8 cellular contexts compared by ENCODE assay signal in genomic region chr17:6756425-6757012, GRCh38. TPM values are rescaled to one million over a fixed set of nuclear protein-coding genes. Genes with fewer than 3 reads are reported as not detected.
DNase-seq lines count a peak whose midpoint lies in the region; ATAC-seq and TF ChIP-seq lines count a peak whose summit lies in the region.

No MANE protein-coding gene starts in this region.

- H4K20me1 ChIP-seq in BLaER1 treated with 17β-estradiol and CSF1 and Interleukin-3, amounts not matched to agents 10 nM and 100 nM = peaks cover 0 to 12% (median 0%) of the 10 kb centered on the region in 11 experiments; a peak in 2 of 22 replicates

- H3K36me3 ChIP-seq in BLaER1 treated with 17β-estradiol and CSF1 and Interleukin-3, amounts not matched to agents 10 nM and 100 nM = peaks cover 28 to 40% (median 36%) of the 10 kb centered on the region in 11 experiments; a peak in 21 of 22 replicates
- no peaks in the 10 kb centered on the region for H3K36me3 ChIP-seq in H7 (replicated peaks; ENCODE audit: control insufficient read depth, insufficient read depth, low read length)

- no peaks in the 10 kb centered on the region for H3K9me3 ChIP-seq in BLaER1 treated with 17β-estradiol and CSF1 and Interleukin-3, amounts not matched to agents 10 nM and 100 nM (replicated peaks in 1 of 11)

- H3K36me3 Mint-ChIP-seq in central memory CD8-positive, alpha-beta T cell (ENCODE audit: insufficient read depth) = peaks cover 25% of the 10 kb centered on the region
- H3K36me3 Mint-ChIP-seq in neural crest cell (ENCODE audit: low read depth) (no peaks in the 10 kb centered on the region), chondrocyte (ENCODE audit: low read depth) (no peaks in the 10 kb centered on the region)

- no peak for ATAC-seq in central memory CD8-positive, alpha-beta T cell (replicated peaks; ENCODE audit: extremely low read depth, poor library complexity, severe bottlenecking)
- ATAC-seq in GM21367 (IDR thresholded peaks at IDR 0.05; ENCODE audit: unreplicated experiment) = no peak

- DNase-seq in Jurkat, Clone E6-1 (ENCODE audit: low read depth, low spot score) = no peak
- no peak for DNase-seq in central memory CD8-positive, alpha-beta T cell (ENCODE audit: low spot score in 2 of 2)
- DNase-seq in neural crest cell (ENCODE audit: low read depth, low spot score) = no peak
- no peak for DNase-seq in glomerular visceral epithelial cell (ENCODE audit: extremely low spot score)
- DNase-seq in chondrocyte (ENCODE audit: low spot score) = no peak
- no peak for DNase-seq in H7

- H3K27ac ChIP-seq in BLaER1 treated with 17β-estradiol and CSF1 and Interleukin-3, amounts not matched to agents 10 nM and 100 nM = peak overlapping the region; percentile 64 to 84 (median 78); a peak in 21 of 22 replicates

- H3K4me2 ChIP-seq in BLaER1 treated with 17β-estradiol and CSF1 and Interleukin-3, amounts not matched to agents 10 nM and 100 nM = peak overlapping the region; percentile 87 to 99 (median 95)

- peak overlapping the region; percentile 97 for H3K4me3 Mint-ChIP-seq in central memory CD8-positive, alpha-beta T cell
- H3K4me3 Mint-ChIP-seq in neural crest cell (no peak overlapping the region), chondrocyte (ENCODE audit: unreplicated experiment) (no peak overlapping the region)

- peaks cover 50 to 64% (median 60%) of the 10 kb centered on the region in 10 experiments for H3K4me1 ChIP-seq in BLaER1 treated with 17β-estradiol and CSF1 and Interleukin-3, amounts not matched to agents 10 nM and 100 nM

- H3K9ac ChIP-seq in BLaER1 treated with 17β-estradiol and CSF1 and Interleukin-3, amounts not matched to agents 10 nM and 100 nM = peak overlapping the region; percentile 72 to 81 (median 79)

- H3K9me3 Mint-ChIP-seq in central memory CD8-positive, alpha-beta T cell = no peaks in the 10 kb centered on the region
- H3K9me3 Mint-ChIP-seq in neural crest cell (no peaks in the 10 kb centered on the region), chondrocyte (ENCODE audit: low read depth) (no peaks in the 10 kb centered on the region)

- TF ChIP-seq CTCF in neural crest cell (conservative IDR thresholded peaks at IDR 0.05) (no peak), chondrocyte (IDR thresholded peaks at IDR 0.05) (no peak)

- no peaks in the 10 kb centered on the region for H3K27me3 ChIP-seq in BLaER1 treated with 17β-estradiol and CSF1 and Interleukin-3, amounts not matched to agents 10 nM and 100 nM
- H3K27me3 ChIP-seq in H7 (ENCODE audit: control insufficient read depth, insufficient read depth, low read length) = no peaks in the 10 kb centered on the region

- peak overlapping the region; percentile 68 to 80 (median 72) for H3K4me3 ChIP-seq in BLaER1 treated with 17β-estradiol and CSF1 and Interleukin-3, amounts not matched to agents 10 nM and 100 nM
- peak overlapping the region; percentile 78 for H3K4me3 ChIP-seq in Jurkat, Clone E6-1 (ENCODE audit: low read length)
- no peak overlapping the region for H3K4me3 ChIP-seq in H7 (ENCODE audit: insufficient read depth, low read depth, low read length)

- H3K27me3 Mint-ChIP-seq in central memory CD8-positive, alpha-beta T cell = no peaks in the 10 kb centered on the region
- peaks cover 3% of the 10 kb centered on the region for H3K27me3 Mint-ChIP-seq in neural crest cell (ENCODE audit: low read depth)
- no peaks in the 10 kb centered on the region for H3K27me3 Mint-ChIP-seq in chondrocyte (ENCODE audit: low read depth)

- peak overlapping the region; percentile 92 for H3K27ac Mint-ChIP-seq in central memory CD8-positive, alpha-beta T cell (ENCODE audit: low read depth)
- peak overlapping the region; percentile 27 for H3K27ac Mint-ChIP-seq in neural crest cell (ENCODE audit: unreplicated experiment)
- no peak overlapping the region for H3K27ac Mint-ChIP-seq in chondrocyte (ENCODE audit: unreplicated experiment)

- peaks cover 43% of the 10 kb centered on the region for H3K4me1 Mint-ChIP-seq in central memory CD8-positive, alpha-beta T cell
- H3K4me1 Mint-ChIP-seq in neural crest cell (peaks cover 28% of the 10 kb centered on the region), chondrocyte (ENCODE audit: low read depth) (peaks cover 28% of the 10 kb centered on the region)

RNA-seq across cellular contexts. Expression of gene XAF1, which starts 0.7 kb away (rescaled TPM):
- 2.3 TPM for polyA plus RNA-seq in Jurkat, Clone E6-1 (2012; ENCODE audit: insufficient read depth, insufficient read length)
- total RNA-seq in neural crest cell (not detected in 2 replicates), chondrocyte (0.36 to 0.40 TPM in 2 of 3 replicates, not detected in the other)
- not detected in 2 replicates for total RNA-seq in H7 (2014; rRNA removed; shearing (Covaris generic))

RNA-seq across cellular contexts. Expression of gene FBXO39, which starts 19.5 kb away (rescaled TPM):
- polyA plus RNA-seq in Jurkat, Clone E6-1 (2012; ENCODE audit: insufficient read depth, insufficient read length) = not detected
- total RNA-seq in neural crest cell (not detected in 2 replicates), chondrocyte (not detected in 3 replicates)
- not detected in 2 replicates for total RNA-seq in H7 (2014; rRNA removed; shearing (Covaris generic))

RNA-seq across cellular contexts. Expression of gene SLC13A5, which starts 43.4 kb away (rescaled TPM):
- polyA plus RNA-seq in Jurkat, Clone E6-1 (2012; ENCODE audit: insufficient read depth, insufficient read length) = not detected
- total RNA-seq in neural crest cell (0.43 and 0.54 TPM in 2 replicates), chondrocyte (1.1 to 1.5 TPM in 2 of 3 replicates, not detected in the other)
- 0.10 and 0.11 TPM in 2 replicates for total RNA-seq in H7 (2014; rRNA removed; shearing (Covaris generic))
